Comparison of ENCODE assay signal across 1 cellular context in the genomic region with DNA sequence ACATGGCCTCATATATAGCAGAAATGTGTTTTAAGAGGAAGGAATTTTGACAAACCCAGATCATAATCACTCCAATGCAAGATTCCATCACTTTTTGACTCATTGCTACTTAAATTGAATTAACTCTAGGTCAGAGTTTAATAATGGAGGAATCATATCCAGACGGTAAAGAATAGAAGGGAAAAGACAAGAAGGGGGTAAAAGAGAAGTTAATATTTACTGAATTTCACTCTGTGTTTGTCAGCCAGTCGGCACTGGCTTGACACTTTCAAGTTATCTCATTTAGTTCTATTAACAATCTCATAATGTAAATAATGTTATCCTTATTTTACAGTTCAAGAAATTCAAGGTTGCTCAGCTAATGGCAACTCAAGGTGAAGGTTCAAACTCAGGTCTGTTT.
TF ChIP-seq lines count a peak whose summit lies in the region.

No MANE protein-coding gene starts in this region.

TF ChIP-seq in HepG2, 621 proteins besides CTCF, POLR2A, EP300 and RAD21 (continued from another document):
- TF ChIP-seq, protein P1, sequence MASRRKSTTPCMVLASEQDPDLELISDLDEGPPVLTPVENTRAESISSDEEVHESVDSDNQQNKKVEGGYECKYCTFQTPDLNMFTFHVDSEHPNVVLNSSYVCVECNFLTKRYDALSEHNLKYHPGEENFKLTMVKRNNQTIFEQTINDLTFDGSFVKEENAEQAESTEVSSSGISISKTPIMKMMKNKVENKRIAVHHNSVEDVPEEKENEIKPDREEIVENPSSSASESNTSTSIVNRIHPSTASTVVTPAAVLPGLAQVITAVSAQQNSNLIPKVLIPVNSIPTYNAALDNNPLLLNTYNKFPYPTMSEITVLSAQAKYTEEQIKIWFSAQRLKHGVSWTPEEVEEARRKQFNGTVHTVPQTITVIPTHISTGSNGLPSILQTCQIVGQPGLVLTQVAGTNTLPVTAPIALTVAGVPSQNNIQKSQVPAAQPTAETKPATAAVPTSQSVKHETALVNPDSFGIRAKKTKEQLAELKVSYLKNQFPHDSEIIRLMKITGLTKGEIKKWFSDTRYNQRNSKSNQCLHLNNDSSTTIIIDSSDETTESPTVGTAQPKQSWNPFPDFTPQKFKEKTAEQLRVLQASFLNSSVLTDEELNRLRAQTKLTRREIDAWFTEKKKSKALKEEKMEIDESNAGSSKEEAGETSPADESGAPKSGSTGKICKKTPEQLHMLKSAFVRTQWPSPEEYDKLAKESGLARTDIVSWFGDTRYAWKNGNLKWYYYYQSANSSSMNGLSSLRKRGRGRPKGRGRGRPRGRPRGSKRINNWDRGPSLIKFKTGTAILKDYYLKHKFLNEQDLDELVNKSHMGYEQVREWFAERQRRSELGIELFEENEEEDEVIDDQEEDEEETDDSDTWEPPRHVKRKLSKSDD (CRISPR knock-in tag; IDR thresholded peaks at IDR 0.05; ENCODE audit: low read depth): no peak
- TF ChIP-seq HDAC6 (IDR thresholded peaks at IDR 0.05; ENCODE audit: low read depth, low read length): no peak
- peak; percentile 60; the same call in 1 of the 2 replicates for TF ChIP-seq TCF7 (IDR thresholded peaks at IDR 0.05; ENCODE audit: low read depth)
